Comparison of ENCODE assay signal across 8 cellular contexts in genomic region chr1:181021811-181022434, GRCh38. TPM values are rescaled to one million over a fixed set of nuclear protein-coding genes. Genes with fewer than 3 reads are reported as not detected.
A peak's percentile ranks its signal among the peaks of the same experiment; 100 is the strongest.
DNase-seq lines count a peak whose midpoint lies in the region; ATAC-seq and TF ChIP-seq lines count a peak whose summit lies in the region.

No MANE protein-coding gene starts in this region.

- H3K4me1 Mint-ChIP-seq in mesothelial cell of epicardium: peaks cover 25% of the 10 kb centered on the region

- peaks cover 5% of the 10 kb centered on the region for H3K27me3 Mint-ChIP-seq in mesothelial cell of epicardium (ENCODE audit: low read depth)

- ATAC-seq in GM18909 (IDR thresholded peaks at IDR 0.05; ENCODE audit: poor library complexity, unreplicated experiment) (peak; percentile 42), HG03196 (IDR thresholded peaks at IDR 0.05; ENCODE audit: unreplicated experiment) (peak; percentile 49)

- H3K9me3 Mint-ChIP-seq in mesothelial cell of epicardium: no peaks in the 10 kb centered on the region

- peak overlapping the region; percentile 97 for H3K27ac Mint-ChIP-seq in mesothelial cell of epicardium

- peak overlapping the region; percentile 98 for H3K4me3 ChIP-seq in AG09309 (ENCODE audit: control insufficient read depth, low read depth, low read length)

- peaks cover 2% of the 10 kb centered on the region for H3K36me3 Mint-ChIP-seq in mesothelial cell of epicardium

- TF ChIP-seq CTCF in AG09309 (IDR thresholded peaks at IDR 0.05; ENCODE audit: control insufficient read depth, insufficient read depth, low read depth, low read length, missing control alignments) (no peak), mesothelial cell of epicardium (IDR thresholded peaks at IDR 0.05; ENCODE audit: unreplicated experiment) (no peak)

- DNase-seq in AG09309 (ENCODE audit: low read depth): no peak
- DNase-seq in NOMO-1 (lab: John Stamatoyannopoulos, UW; ENCODE audit: unreplicated experiment in 2 of 2): peak; percentile 46 to 48
- DNase-seq in activated T-cell treated with anti-CD3 and anti-CD28 coated beads for 4 hours: peak; percentile 54
- DNase-seq in epidermal melanocyte (ENCODE audit: insufficient read length, low spot score): peak; percentile 66
- peak; percentile 31 to 61 for DNase-seq in mesothelial cell of epicardium (ENCODE audit: low spot score in 2 of 2, unreplicated experiment in 2 of 2)
- peak; percentile 59 for DNase-seq in stimulated activated CD8-positive, alpha-beta memory T cell treated with anti-CD3 and anti-CD28 coated beads, Interleukin-4, amount 100 ng/mL, for 24 hours (ENCODE audit: low read depth)

- peak overlapping the region; percentile 90 for H3K4me3 Mint-ChIP-seq in mesothelial cell of epicardium

RNA-seq across cellular contexts. Expression of gene STX6, which starts 0.7 kb away (rescaled TPM):
- total RNA-seq in mesothelial cell of epicardium: 23.4 to 24.6 TPM (median 23.8 TPM) in 3 replicates

RNA-seq across cellular contexts. Expression of gene MR1, which starts 11.9 kb away (rescaled TPM):
- total RNA-seq in mesothelial cell of epicardium: 4.2 to 5.5 TPM (median 4.7 TPM) in 3 replicates
